8 cellular contexts compared by ENCODE assay signal in genomic region chr7:131072505-131073091, GRCh38.
DNase-seq lines count a peak whose midpoint lies in the region; ATAC-seq and TF ChIP-seq lines count a peak whose summit lies in the region.

No MANE protein-coding gene starts in this region.

- H3K4me2 ChIP-seq in IMR-90 (ENCODE audit: low read depth, low read length), result peak overlapping the region; percentile 12; the same call in 1 of the 2 replicates

- H3K9me3 Mint-ChIP-seq in activated CD8-positive, alpha-beta T cell treated with anti-CD3 and anti-CD28 coated beads for 36 hours, result no peaks in the 10 kb centered on the region

- H2AFZ ChIP-seq in IMR-90 (replicated peaks; ENCODE audit: low read length, poor library complexity), result no peak overlapping the region

- CTCF ChIA-PET in IMR-90 (lab: Yijun Ruan, JAX), result interaction anchor here (0.5 to 0.6 kb wide), 2 partner anchors 217 to 266 kb away, joined by 3 read pairs; no protein-coding TSS in a partner anchor
- CTCF ChIA-PET in activated CD8-positive, alpha-beta T cell treated with anti-CD3 and anti-CD28 coated beads for 36 hours (lab: Charles Lee), result interaction anchor here (0.6 to 2.2 kb wide), 4 partner anchors 10 to 356 kb away, joined by 3 to 7 read pairs (median 4); no protein-coding TSS in a partner anchor
- CTCF ChIA-PET in GM10248 (lab: Yijun Ruan, JAX), result interaction anchor here (0.8 to 1.3 kb wide), 2 partner anchors 9 to 176 kb away, joined by 3 to 5 read pairs; no protein-coding TSS in a partner anchor

- H3K14ac ChIP-seq in IMR-90 (replicated peaks; ENCODE audit: low read depth, low read length), result no peak overlapping the region

- no peak for ATAC-seq in IMR-90 (ENCODE audit: low read depth)
- ATAC-seq in activated CD8-positive, alpha-beta T cell treated with anti-CD3 and anti-CD28 coated beads for 36 hours, result peak; percentile 25
- ATAC-seq in GM21737 (IDR thresholded peaks at IDR 0.05; ENCODE audit: unreplicated experiment), result no peak

- no peak for TF ChIP-seq POLR2A in IMR-90 (IDR thresholded peaks at IDR 0.05; ENCODE audit: low read depth, low read length)
- TF ChIP-seq POLR2A in vagina (IDR thresholded peaks at IDR 0.05), result no peak

- WGBS in IMR-90 (ENCODE audit: extremely low coverage in 2 of 2, insufficient read length in 1 of 2), 2 experiments, result no CpG with 5 or more reads among the region's 5 CpGs

- no peak overlapping the region for H2BK20ac ChIP-seq in IMR-90 (ENCODE audit: low read depth, low read length)

- in situ Hi-C loops in IMR-90 (cut with MboI; ENCODE audit: low sequenced_read_pairs), result loop anchor here (10.0 kb wide), 1 partner anchor 352 kb away; no protein-coding TSS in a partner anchor

- H3K18ac ChIP-seq in IMR-90 (ENCODE audit: low read depth, low read length), result no peak overlapping the region; the same call in 1 of the 2 replicates

- dilution Hi-C loops in IMR-90 (cut with HindIII; ENCODE audit: low sequenced_read_pairs, unreplicated experiment), result no loop called here

- peaks cover 33% of the 10 kb centered on the region; the same call in 1 of the 2 replicates for H4K20me1 ChIP-seq in IMR-90 (ENCODE audit: insufficient read depth, low read length)

- peaks cover 15% of the 10 kb centered on the region for H3K4me1 ChIP-seq in IMR-90 (ENCODE audit: control insufficient read depth, insufficient read depth, low read length)
- peaks cover 72% of the 10 kb centered on the region for H3K4me1 ChIP-seq in vagina

- H3K9me3 ChIP-seq in IMR-90 (ENCODE audit: control insufficient read depth, insufficient read depth, low read length), result no peaks in the 10 kb centered on the region
- H3K9me3 ChIP-seq in vagina, result no peaks in the 10 kb centered on the region

- H3K9ac ChIP-seq in IMR-90 (ENCODE audit: low read depth, low read length), result no peak overlapping the region

- POLR2A ChIA-PET in IMR-90 (lab: Charles Lee; ENCODE audit: unreplicated experiment) (no interaction called here), GM10248 (lab: Yijun Ruan, JAX) (interaction anchor here (1.0 kb wide), 1 partner anchor 29 kb away, joined by 3 read pairs; no protein-coding TSS in a partner anchor)
- POLR2A ChIA-PET in activated CD8-positive, alpha-beta T cell treated with anti-CD3 and anti-CD28 coated beads for 36 hours (lab: Charles Lee), result interaction anchor here (1.0 kb wide), 1 partner anchor 10 kb away, joined by 3 read pairs; no protein-coding TSS in a partner anchor

- no peak overlapping the region for H4K91ac ChIP-seq in IMR-90 (ENCODE audit: insufficient read depth, low read depth, low read length)

- H3K4ac ChIP-seq in IMR-90 (ENCODE audit: low read depth, low read length), result no peak overlapping the region

- peak overlapping the region; percentile 6; the same call in 1 of the 2 replicates for H2AK5ac ChIP-seq in IMR-90 (ENCODE audit: low read depth, low read length)

- H3K4me3 ChIP-seq in AG10803 (ENCODE audit: low read length) (no peak overlapping the region), IMR-90 (ENCODE audit: insufficient read depth, low read depth, low read length) (no peak overlapping the region), vagina (no peak overlapping the region)

- peak; percentile 43 for DNase-seq in AG10803 (ENCODE audit: low read depth)
- DNase-seq in IMR-90, result peak; percentile 34
- DNase-seq in activated CD8-positive, alpha-beta T cell treated with anti-CD3 and anti-CD28 coated beads for 36 hours, result no peak
- peak; percentile 59 for DNase-seq in iPS DF 19.7 (ENCODE audit: low read depth, low spot score)
- DNase-seq in vagina (ENCODE audit: extremely low spot score in 2 of 2), result no peak
- no peak for DNase-seq in COR-L47 (lab: John Stamatoyannopoulos, UW)
- no peak for DNase-seq in GM10248 (ENCODE audit: extremely low spot score)

- peaks cover 16 to 62% of the 10 kb centered on the region in 2 experiments for H3K79me1 ChIP-seq in IMR-90 (ENCODE audit: low read depth in 1 of 2, low read length in 2 of 2)

- no TSS peak for BruUV-seq in IMR-90 (replicated peaks; lab: Mats Ljungman, UMichigan)

- peak overlapping the region in 1 of 2 experiments; percentile 12; a peak in 1 of 4 replicates for H4K8ac ChIP-seq in IMR-90 (ENCODE audit: low read depth in 2 of 2, low read length in 2 of 2)

- H3K9me1 ChIP-seq in IMR-90 (ENCODE audit: insufficient read depth, low read length), result peaks cover 2% of the 10 kb centered on the region; the same call in 1 of the 2 replicates

- H3K23ac ChIP-seq in IMR-90 (ENCODE audit: low read depth, low read length), result no peak overlapping the region

- no peak overlapping the region for H2BK15ac ChIP-seq in IMR-90 (ENCODE audit: low read depth, low read length)

- H3K36me3 ChIP-seq in IMR-90 (ENCODE audit: control insufficient read depth, insufficient read depth, low read length), result peaks cover 8% of the 10 kb centered on the region; the same call in 1 of the 2 replicates
- H3K36me3 ChIP-seq in vagina, result no peaks in the 10 kb centered on the region

- H3K56ac ChIP-seq in IMR-90 (ENCODE audit: extremely low read depth, insufficient read depth, low read length), result no peak overlapping the region

- H3K27ac Mint-ChIP-seq in activated CD8-positive, alpha-beta T cell treated with anti-CD3 and anti-CD28 coated beads for 36 hours, result peak overlapping the region; percentile 83

- H3K4me3 Mint-ChIP-seq in activated CD8-positive, alpha-beta T cell treated with anti-CD3 and anti-CD28 coated beads for 36 hours, result no peak overlapping the region

- H3K27ac ChIP-seq in IMR-90 (ENCODE audit: insufficient read depth, low read length) (no peak overlapping the region), vagina (peak overlapping the region; percentile 20)

- intact Hi-C loops in IMR-90 (cut with micrococcal nuclease), result no loop called here
- intact Hi-C loops in activated CD8-positive, alpha-beta T cell treated with anti-CD3 and anti-CD28 coated beads for 36 hours (cut with micrococcal nuclease), result loop anchor here (10.0 kb wide), 1 partner anchor 252 kb away; the partner anchor contains the start of gene MKLN1
- intact Hi-C loops in vagina (cut with DNase I), result no loop called here

- peaks cover 28% of the 10 kb centered on the region for H3K36me3 Mint-ChIP-seq in activated CD8-positive, alpha-beta T cell treated with anti-CD3 and anti-CD28 coated beads for 36 hours (ENCODE audit: low read depth)

- peak overlapping the region; percentile 20; the same call in 1 of the 2 replicates for H4K5ac ChIP-seq in IMR-90 (ENCODE audit: low read depth, low read length)

- H2BK5ac ChIP-seq in IMR-90 (ENCODE audit: low read depth, low read length, poor library complexity, severe bottlenecking), result peak overlapping the region; percentile 28

- TF ChIP-seq CTCF in AG10803 (conservative IDR thresholded peaks at IDR 0.05; ENCODE audit: low read length), result no peak
- TF ChIP-seq CTCF in IMR-90 (conservative IDR thresholded peaks at IDR 0.05; ENCODE audit: low read depth, low read length), result no peak
- TF ChIP-seq CTCF in activated CD8-positive, alpha-beta T cell treated with anti-CD3 and anti-CD28 coated beads for 36 hours (IDR thresholded peaks at IDR 0.05), result no peak
- TF ChIP-seq CTCF in vagina (IDR thresholded peaks at IDR 0.05), result no peak
- no peak for TF ChIP-seq CTCF in GM10248 (IDR thresholded peaks at IDR 0.05; ENCODE audit: control extremely low read depth, extremely low read depth, low read depth, missing control alignments)

- H3K27me3 Mint-ChIP-seq in activated CD8-positive, alpha-beta T cell treated with anti-CD3 and anti-CD28 coated beads for 36 hours, result no peaks in the 10 kb centered on the region

- no peak for TF ChIP-seq RAD21 in IMR-90 (IDR thresholded peaks at IDR 0.05; ENCODE audit: low read length)

- H3K27me3 ChIP-seq in IMR-90 (ENCODE audit: control insufficient read depth, insufficient read depth, low read length), result no peaks in the 10 kb centered on the region
- H3K27me3 ChIP-seq in vagina, result no peaks in the 10 kb centered on the region

- no peak overlapping the region for H2BK120ac ChIP-seq in IMR-90 (ENCODE audit: low read depth, low read length)

- H2AK9ac ChIP-seq in IMR-90 (replicated peaks; ENCODE audit: low read depth, low read length, poor library complexity), result peak overlapping the region; percentile 18

- H3K4me1 Mint-ChIP-seq in activated CD8-positive, alpha-beta T cell treated with anti-CD3 and anti-CD28 coated beads for 36 hours (ENCODE audit: low read depth), result peaks cover 78% of the 10 kb centered on the region

TF ChIP-seq in IMR-90, 13 proteins besides CTCF, POLR2A, EP300 and RAD21:
- no peak for TF ChIP-seq MAFK (IDR thresholded peaks at IDR 0.05; ENCODE audit: low read depth, low read length)
- no peak for TF ChIP-seq RFX5 (IDR thresholded peaks at IDR 0.05; ENCODE audit: low read depth, low read length)
- TF ChIP-seq MAZ (IDR thresholded peaks at IDR 0.05; ENCODE audit: borderline replicate concordance, low read depth, low read length), result no peak
- TF ChIP-seq ELK1 (IDR thresholded peaks at IDR 0.05; ENCODE audit: borderline replicate concordance, low read depth, low read length), result no peak
- TF ChIP-seq BHLHE40 (IDR thresholded peaks at IDR 0.05; ENCODE audit: low read depth, low read length), result no peak
- no peak for TF ChIP-seq RCOR1 (IDR thresholded peaks at IDR 0.05; ENCODE audit: insufficient replicate concordance, low read length)

Comparison
In these comparisons a context has a peak if more than half of its experiments do, and no peak if none do; other contexts are left out.
1. DNase-seq: peak in AG10803 (single experiment), IMR-90 (single experiment) and iPS DF 19.7 (single experiment); none in activated CD8-positive, alpha-beta T cell treated with anti-CD3 and anti-CD28 coated beads for 36 hours (single experiment), vagina (0 of 2), COR-L47 (single experiment) and GM10248 (single experiment).